In the genomic region with DNA sequence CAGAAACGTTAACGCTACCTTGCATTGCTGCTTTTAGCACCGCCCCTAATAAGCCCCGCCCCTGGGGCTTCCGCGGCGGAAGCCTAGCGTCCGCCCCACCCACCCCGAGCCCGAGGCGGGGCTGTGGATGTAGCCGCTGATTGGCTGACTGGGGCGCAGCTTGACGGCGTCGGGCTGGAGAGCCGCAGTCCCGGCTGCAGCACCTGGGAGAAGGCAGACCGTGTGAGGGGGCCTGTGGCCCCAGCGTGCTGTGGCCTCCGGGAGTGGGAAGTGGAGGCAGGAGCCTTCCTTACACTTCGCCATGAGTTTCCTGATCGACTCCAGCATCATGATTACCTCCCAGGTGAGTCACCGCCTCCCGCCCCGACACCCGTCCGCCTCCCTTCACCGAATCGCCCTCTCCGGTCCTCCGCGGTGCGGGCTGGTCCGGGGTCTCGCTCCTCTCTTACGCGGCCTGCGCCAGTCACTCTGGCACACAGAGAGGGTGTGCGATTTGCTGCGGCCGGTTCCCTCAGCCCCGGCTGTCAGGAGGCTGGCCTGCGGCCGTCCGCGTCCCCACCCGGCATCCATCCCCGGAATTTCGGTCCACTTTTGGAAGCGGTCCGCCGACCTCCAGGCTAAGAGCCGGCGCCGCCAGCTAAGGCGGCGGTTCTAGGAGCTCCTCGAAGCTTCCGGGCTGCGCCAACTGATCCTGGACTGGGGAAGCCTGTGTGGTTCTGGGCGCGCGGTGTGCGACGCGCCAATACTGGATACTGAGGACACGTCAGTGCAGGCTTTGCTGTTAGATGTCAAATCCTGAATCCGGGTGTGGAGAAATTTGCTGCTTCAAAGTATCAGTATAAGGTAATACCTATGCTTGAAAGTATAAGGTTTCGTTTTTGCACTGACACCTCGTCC, we compare ENCODE assay signal across 8 cellular contexts. TPM values are rescaled to one million over a fixed set of nuclear protein-coding genes. Genes with fewer than 3 reads are reported as not detected.
A peak's percentile ranks its signal among the peaks of the same experiment; 100 is the strongest.
DNase-seq lines count a peak whose midpoint lies in the region; ATAC-seq and TF ChIP-seq lines count a peak whose summit lies in the region.
"Not testable (repeated sequence)": the region's sequence is repeated elsewhere in the genome, so short reads cannot be mapped to it uniquely, and the experiment has no call there.

A gene (plus strand): TSS at position 185 of the 897 bp plus-strand sequence. CDS start 117 bp downstream, at position 302.

- peak within 1 kb of the TSS; percentile 65 for H3K27ac ChIP-seq in IMR-90 (ENCODE audit: insufficient read depth, low read length)

- peak within 1 kb of the TSS; percentile 26 for H3K4me2 ChIP-seq in IMR-90 (ENCODE audit: low read depth, low read length)

- not testable (repeated sequence) for H3K27me3 ChIP-seq in IMR-90 (ENCODE audit: control insufficient read depth, insufficient read depth, low read length)

- CTCF ChIA-PET in IMR-90 (lab: Yijun Ruan, JAX) = not testable (repeated sequence)

- not testable (repeated sequence) for H2BK20ac ChIP-seq in IMR-90 (ENCODE audit: low read depth, low read length)

- not testable (repeated sequence) for H2BK15ac ChIP-seq in IMR-90 (ENCODE audit: low read depth, low read length)

- H2AFZ ChIP-seq in IMR-90 (replicated peaks; ENCODE audit: low read length, poor library complexity) = peak within 1 kb of the TSS; percentile 78

- intact Hi-C loops in IMR-90 (cut with micrococcal nuclease); mucosa of descending colon (cut with DNase I, micrococcal nuclease): not testable (repeated sequence)

- TF ChIP-seq RAD21 in IMR-90 (IDR thresholded peaks at IDR 0.05; ENCODE audit: low read length) = not testable (repeated sequence)

- H4K5ac ChIP-seq in IMR-90 (ENCODE audit: low read depth, low read length) = not testable (repeated sequence)

- H2BK120ac ChIP-seq in IMR-90 (ENCODE audit: low read depth, low read length) = not testable (repeated sequence)

- not testable (repeated sequence) for H3K79me1 ChIP-seq in IMR-90 (ENCODE audit: low read depth in 1 of 2, low read length in 2 of 2)

- H3K4me3 ChIP-seq in IMR-90 (ENCODE audit: insufficient read depth, low read depth, low read length) = peak within 1 kb of the TSS; percentile 100
- H3K4me3 ChIP-seq in epithelial cell of proximal tubule (ENCODE audit: low read depth, low read length) = peak within 1 kb of the TSS; percentile 77
- H3K4me3 ChIP-seq in mucosa of descending colon = peak within 1 kb of the TSS; percentile 46

- H4K91ac ChIP-seq in IMR-90 (ENCODE audit: insufficient read depth, low read depth, low read length) = not testable (repeated sequence)

- H4K20me1 ChIP-seq in IMR-90 (ENCODE audit: insufficient read depth, low read length) = not testable (repeated sequence)

- dilution Hi-C loops in IMR-90 (cut with HindIII; ENCODE audit: low sequenced_read_pairs, unreplicated experiment) = not testable (repeated sequence)

- H3K9ac ChIP-seq in IMR-90 (ENCODE audit: low read depth, low read length) = peak within 1 kb of the TSS; percentile 81

- H3K18ac ChIP-seq in IMR-90 (ENCODE audit: low read depth, low read length) = not testable (repeated sequence)

- not testable (repeated sequence) for H3K4me1 ChIP-seq in IMR-90 (ENCODE audit: control insufficient read depth, insufficient read depth, low read length); mucosa of descending colon (ENCODE audit: low read depth)

- BruUV-seq in IMR-90 (replicated peaks; lab: Mats Ljungman, UMichigan) = not testable (repeated sequence)

- not testable (repeated sequence) for H3K9me3 ChIP-seq in IMR-90 (ENCODE audit: control insufficient read depth, insufficient read depth, low read length); mucosa of descending colon

- H3K9me1 ChIP-seq in IMR-90 (ENCODE audit: insufficient read depth, low read length) = not testable (repeated sequence)

- H3K4ac ChIP-seq in IMR-90 (ENCODE audit: low read depth, low read length) = not testable (repeated sequence)

- peak; percentile 53 for DNase-seq in DMS 273 treated with DMSO at 0.1 percent for 48 hours (lab: John Stamatoyannopoulos, UW)
- peak; percentile 80 for DNase-seq in IMR-90
- peak; percentile 97 for DNase-seq in OCI-M1 (lab: John Stamatoyannopoulos, UW)
- DNase-seq in activated T-cell treated with anti-CD3 and anti-CD28 coated beads for 24 hours (ENCODE audit: low read depth) = peak; percentile 91
- DNase-seq in epithelial cell of proximal tubule (ENCODE audit: low read depth) = peak; percentile 12
- DNase-seq in mucosa of descending colon = peak; percentile 91 to 97 (median 94)
- peak; percentile 72 to 84 for DNase-seq in stimulated activated CD8-positive, alpha-beta memory T cell treated with anti-CD3 and anti-CD28 coated beads, Interleukin-4, amount 100 ng/mL, for 1 hour (ENCODE audit: low read depth in 2 of 2, low spot score in 1 of 2)

- not testable (repeated sequence) for TF ChIP-seq CTCF in IMR-90 (conservative IDR thresholded peaks at IDR 0.05; ENCODE audit: low read depth, low read length); epithelial cell of proximal tubule (conservative IDR thresholded peaks at IDR 0.05; ENCODE audit: low read depth, low read length); mucosa of descending colon (IDR thresholded peaks at IDR 0.05)

- not testable (repeated sequence) for H3K36me3 ChIP-seq in IMR-90 (ENCODE audit: control insufficient read depth, insufficient read depth, low read length); mucosa of descending colon (ENCODE audit: low read depth)

- peak within 1 kb of the TSS; percentile 60 to 81; a peak in 2 of 4 replicates for H4K8ac ChIP-seq in IMR-90 (ENCODE audit: low read depth in 2 of 2, low read length in 2 of 2)

- in situ Hi-C loops in IMR-90 (cut with MboI; ENCODE audit: low sequenced_read_pairs) = not testable (repeated sequence)

- not testable (repeated sequence) for H2AK9ac ChIP-seq in IMR-90 (replicated peaks; ENCODE audit: low read depth, low read length, poor library complexity)

- not testable (repeated sequence) for H3K56ac ChIP-seq in IMR-90 (ENCODE audit: extremely low read depth, insufficient read depth, low read length)

- H2AK5ac ChIP-seq in IMR-90 (ENCODE audit: low read depth, low read length) = not testable (repeated sequence)

- H3K23ac ChIP-seq in IMR-90 (ENCODE audit: low read depth, low read length) = peak within 1 kb of the TSS; percentile 42; the same call in 1 of the 2 replicates

- TF ChIP-seq POLR2A in IMR-90 (IDR thresholded peaks at IDR 0.05; ENCODE audit: low read depth, low read length) = peak; percentile 67; the same call in 1 of the 2 replicates

- H3K14ac ChIP-seq in IMR-90 (replicated peaks; ENCODE audit: low read depth, low read length) = peak within 1 kb of the TSS; percentile 45; the same call in 1 of the 2 replicates

- POLR2A ChIA-PET in IMR-90 (lab: Charles Lee; ENCODE audit: unreplicated experiment) = not testable (repeated sequence)

- WGBS in IMR-90 (ENCODE audit: extremely low coverage in 2 of 2, insufficient read length in 1 of 2), 2 experiments = 0% methylated on average over 5 of the region's 72 CpGs; no CpG with 5 or more reads in 1 of the 2 experiments

- H2BK5ac ChIP-seq in IMR-90 (ENCODE audit: low read depth, low read length, poor library complexity, severe bottlenecking) = peak within 1 kb of the TSS; percentile 3

- ATAC-seq in GM21528 (IDR thresholded peaks at IDR 0.05; ENCODE audit: low FRiP score, unreplicated experiment) (peak; percentile 97), IMR-90 (ENCODE audit: low read depth) (peak; percentile 99), mucosa of descending colon (peak; percentile 99)

TF ChIP-seq in IMR-90, 13 proteins besides CTCF, POLR2A, EP300 and RAD21:
- 0 out of 2 replicates have a peak, but pooled peaks have one; percentile 20 for TF ChIP-seq MXI1 (IDR thresholded peaks at IDR 0.05; ENCODE audit: borderline replicate concordance, low read depth, low read length)

RNA-seq across cellular contexts. Expression of the gene that starts here (rescaled TPM):
- total RNA-seq in IMR-90 (2012; rRNA removed) (13.1 and 17.5 TPM in 2 replicates), epithelial cell of proximal tubule (9.1 and 10.6 TPM in 2 replicates), mucosa of descending colon (10 to 100 TPM in 2 of 3 donors, 1 to 10 TPM in 1; 8.4 to 16.0 (median 15.1) TPM)
- polyA plus RNA-seq in IMR-90 (2012; rRNA removed) = 7.1 and 9.4 TPM in 2 replicates
- polyA plus RNA-seq in IMR-90 (2012; cell fraction: cytosol; rRNA removed) = 1.4 and 1.9 TPM in 2 replicates
- polyA plus RNA-seq in IMR-90 (2012; cell fraction: nucleus; rRNA removed; ENCODE audit: low replicate concordance) = 4.5 and 22.4 TPM in 2 replicates

Comparison
In these comparisons a context has a peak if more than half of its experiments do, and no peak if none do; other contexts are left out.
1. Peak in every context shown above with its lines: DNase-seq, ATAC-seq, H3K4me3 ChIP-seq and H3K27ac ChIP-seq.
2. DNase-seq: peak in every context shown above with its lines; median percentile 97 in OCI-M1; 94 in mucosa of descending colon; 91 in activated T-cell treated with anti-CD3 and anti-CD28 coated beads for 24 hours; 80 in IMR-90; 78 in stimulated activated CD8-positive, alpha-beta memory T cell treated with anti-CD3 and anti-CD28 coated beads, Interleukin-4, amount 100 ng/mL, for 1 hour; 53 in DMS 273 treated with DMSO at 0.1 percent for 48 hours; 12 in epithelial cell of proximal tubule.
3. H3K4me3 ChIP-seq: peak in every context shown above with its lines; median percentile 100 in IMR-90; 77 in epithelial cell of proximal tubule; 46 in mucosa of descending colon.